In genomic region chr20:59988141-59988540, GRCh38 we compare ENCODE assay signal across 10 cellular contexts. TPM values are rescaled to one million over a fixed set of nuclear protein-coding genes. Genes with fewer than 3 reads are reported as not detected.
DNase-seq lines count a peak whose midpoint lies in the region; ATAC-seq and TF ChIP-seq lines count a peak whose summit lies in the region.
"Had no signal": no experiment of that assay in that cellular context is flagged by ENCODE, and none has a peak within 500 bp of the region (broad histone marks: within the 10 kb centered on the region; RNA-seq: fewer than 3 reads in every experiment).

No MANE protein-coding gene starts in this region.

- H3K27ac ChIP-seq in C4-2B: 0 out of 2 replicates have a peak overlapping the region, but pooled peaks have one; percentile 1
- H3K27ac ChIP-seq: adrenal gland had no signal

- TF ChIP-seq CTCF in C4-2B (conservative IDR thresholded peaks at IDR 0.05): no peak
- no peak for TF ChIP-seq CTCF in fibroblast of mammary gland (conservative IDR thresholded peaks at IDR 0.05; ENCODE audit: control insufficient read depth, insufficient read depth, low read depth, low read length)

- no peak overlapping the region for H3K4me3 ChIP-seq in fibroblast of mammary gland (ENCODE audit: control insufficient read depth, low read depth, low read length)
- H3K4me3 ChIP-seq: adrenal gland; BLaER1 treated with 17β-estradiol and CSF1 and Interleukin-3, amounts not matched to agents 10 nM and 100 nM had no signal

- peak; percentile 78 for DNase-seq in NCI-H146 treated with DMSO at 0.1 percent for 48 hours (lab: John Stamatoyannopoulos, UW; ENCODE audit: unreplicated experiment)
- DNase-seq in fibroblast of mammary gland (ENCODE audit: low read depth): peak; percentile 18
- DNase-seq in NCI-H446 (lab: John Stamatoyannopoulos, UW): no peak
- no peak for DNase-seq in SK-N-DZ (ENCODE audit: low spot score)
- DNase-seq: activated CD4-positive, alpha-beta T cell treated with anti-CD3 and anti-CD28 coated beads, Interleukin-2, amount 50 U/mL, for 48 hours; SHP77 treated with DMSO at 0.1 percent for 48 hours had no signal

- ATAC-seq in HG03342 (IDR thresholded peaks at IDR 0.05; ENCODE audit: unreplicated experiment): no peak

RNA-seq across cellular contexts. Expression of gene CDH26, which starts 29.9 kb away (rescaled TPM):
- 0.09 TPM in 1 of 2 replicates, not detected in the other for polyA plus RNA-seq in SK-N-DZ (2014; cell fraction: cytosol; rRNA removed)
- 0.28 and 2.9 TPM in 2 replicates for polyA plus RNA-seq in SK-N-DZ (2014; cell fraction: nucleus; rRNA removed)

RNA-seq across cellular contexts. Expression of gene FAM217B, which starts 48.0 kb away (rescaled TPM):
- polyA plus RNA-seq in SK-N-DZ (2014; cell fraction: cytosol; rRNA removed): 7.4 and 8.0 TPM in 2 replicates
- polyA plus RNA-seq in SK-N-DZ (2014; cell fraction: nucleus; rRNA removed): 3.8 and 6.3 TPM in 2 replicates

RNA-seq across cellular contexts. Expression of gene PPP1R3D, which starts 48.0 kb away (rescaled TPM):
- 3.8 and 4.8 TPM in 2 replicates for polyA plus RNA-seq in SK-N-DZ (2014; cell fraction: cytosol; rRNA removed)
- 3.5 and 4.2 TPM in 2 replicates for polyA plus RNA-seq in SK-N-DZ (2014; cell fraction: nucleus; rRNA removed)

RNA-seq across cellular contexts. Expression of gene SYCP2, which starts 54.7 kb away (rescaled TPM):
- polyA plus RNA-seq in SK-N-DZ (2014; cell fraction: cytosol; rRNA removed): 0.12 and 0.17 TPM in 2 replicates
- 1.3 and 5.9 TPM in 2 replicates for polyA plus RNA-seq in SK-N-DZ (2014; cell fraction: nucleus; rRNA removed)

Comparison
In these comparisons a context has a peak if more than half of its experiments do, and no peak if none do; other contexts are left out.
1. DNase-seq: peak in NCI-H146 treated with DMSO at 0.1 percent for 48 hours (single experiment) and fibroblast of mammary gland (single experiment); none in NCI-H446 (0 of 2) and SK-N-DZ (single experiment).